Comparison of ENCODE assay signal across 18 cellular contexts in the genomic region with DNA sequence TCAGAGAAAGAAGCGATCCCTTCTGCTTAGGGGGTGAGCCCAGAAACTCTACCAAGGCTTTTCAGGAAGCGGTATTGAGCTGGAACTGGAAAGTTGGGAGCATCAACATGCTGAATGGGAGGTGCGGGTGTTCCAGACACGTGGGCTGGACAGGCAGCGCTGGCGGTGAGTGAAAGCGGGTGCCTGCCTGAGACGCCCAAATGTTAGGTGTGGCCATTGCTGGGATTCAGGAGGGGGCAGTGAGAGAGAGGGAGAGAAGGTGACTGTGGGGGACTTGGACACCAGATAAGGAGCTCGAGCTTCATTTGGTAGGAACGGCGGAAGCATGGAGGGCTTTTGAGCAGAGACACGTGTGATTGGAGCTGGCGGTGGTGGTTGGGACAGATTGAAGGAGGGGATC.
DNase-seq lines count a peak whose midpoint lies in the region; ATAC-seq and TF ChIP-seq lines count a peak whose summit lies in the region.
"Had no signal": no experiment of that assay in that cellular context is flagged by ENCODE, and none has a peak within 500 bp of the region (broad histone marks: within the 10 kb centered on the region; RNA-seq: fewer than 3 reads in every experiment).

No MANE protein-coding gene starts in this region.

- no peak for TF ChIP-seq CTCF in GM23338 (conservative IDR thresholded peaks at IDR 0.05; ENCODE audit: low read depth in 2 of 2)
- TF ChIP-seq CTCF in endodermal cell (conservative IDR thresholded peaks at IDR 0.05): no peak
- no peak for TF ChIP-seq CTCF in spleen (IDR thresholded peaks at IDR 0.05 in 8 of 11, conservative IDR thresholded peaks at IDR 0.05 in 3 of 11)
- TF ChIP-seq CTCF in mesothelial cell of epicardium (IDR thresholded peaks at IDR 0.05; ENCODE audit: unreplicated experiment): no peak

- H3K4me3 Mint-ChIP-seq in CD4-positive, alpha-beta memory T cell: peak overlapping the region in 2 of 8 donors; percentile 9 to 14
- H3K4me3 Mint-ChIP-seq in GM23338 (no peak overlapping the region), endodermal cell (no peak overlapping the region), mesothelial cell of epicardium (no peak overlapping the region)
- H3K4me3 Mint-ChIP-seq in naive thymus-derived CD4-positive, alpha-beta T cell: no peak overlapping the region
- H3K4me3 Mint-ChIP-seq: neural crest cell had no signal

- no peak overlapping the region for H3K4me3 ChIP-seq in CD4-positive, alpha-beta memory T cell (ENCODE audit: low read length in 2 of 2)
- H3K4me3 ChIP-seq in GM23338 (no peak overlapping the region), endodermal cell (ENCODE audit: low read length) (no peak overlapping the region), spleen (no peak overlapping the region)
- no peak overlapping the region for H3K4me3 ChIP-seq in naive thymus-derived CD4-positive, alpha-beta T cell (ENCODE audit: low read length)
- H3K4me3 ChIP-seq: breast epithelium, coronary artery, testis had no signal

- H4K20me1 ChIP-seq in GM23338 (replicated peaks; ENCODE audit: insufficient read depth): no peaks in the 10 kb centered on the region

- H3K9me3 ChIP-seq in CD4-positive, alpha-beta memory T cell (ENCODE audit: control insufficient read depth in 1 of 2, low read length in 2 of 2): no peaks in the 10 kb centered on the region
- no peaks in the 10 kb centered on the region for H3K9me3 ChIP-seq in endodermal cell (ENCODE audit: control insufficient read depth, low read length)
- no peaks in the 10 kb centered on the region for H3K9me3 ChIP-seq in spleen
- no peaks in the 10 kb centered on the region for H3K9me3 ChIP-seq in naive thymus-derived CD4-positive, alpha-beta T cell (ENCODE audit: control insufficient read depth in 2 of 3, low read length in 3 of 3)
- H3K9me3 ChIP-seq: breast epithelium, testis had no signal

- POLR2A ChIA-PET in CD4-positive, alpha-beta memory T cell (lab: Charles Lee; ENCODE audit: partially characterized antibody): interaction anchor here (1.4 kb wide), 2 partner anchors 11 to 32 kb away, joined by 3 to 6 read pairs; no protein-coding TSS in a partner anchor
- POLR2A ChIA-PET in naive thymus-derived CD4-positive, alpha-beta T cell (lab: Charles Lee): interaction anchor here (1.0 kb wide), 1 partner anchor 14 kb away, joined by 3 read pairs; no protein-coding TSS in a partner anchor

- H3K27me3 Mint-ChIP-seq in CD4-positive, alpha-beta memory T cell: no peaks in the 10 kb centered on the region
- H3K27me3 Mint-ChIP-seq in GM23338 (ENCODE audit: insufficient read depth, low read depth, poor library complexity): peaks cover 10% of the 10 kb centered on the region
- no peaks in the 10 kb centered on the region for H3K27me3 Mint-ChIP-seq in endodermal cell (ENCODE audit: insufficient read depth)
- H3K27me3 Mint-ChIP-seq in naive thymus-derived CD4-positive, alpha-beta T cell: no peaks in the 10 kb centered on the region
- no peaks in the 10 kb centered on the region for H3K27me3 Mint-ChIP-seq in mesothelial cell of epicardium (ENCODE audit: low read depth)

- no peaks in the 10 kb centered on the region for H3K36me3 ChIP-seq in CD4-positive, alpha-beta memory T cell (ENCODE audit: insufficient read depth, low read length)
- no peaks in the 10 kb centered on the region for H3K36me3 ChIP-seq in GM23338 (ENCODE audit: insufficient read depth)
- H3K36me3 ChIP-seq in endodermal cell (ENCODE audit: control insufficient read depth, insufficient read depth, low read length): no peaks in the 10 kb centered on the region
- H3K36me3 ChIP-seq in spleen: peaks cover 0 to 14% (median 0%) of the 10 kb centered on the region in 6 donors
- H3K36me3 ChIP-seq in naive thymus-derived CD4-positive, alpha-beta T cell (ENCODE audit: control insufficient read depth in 2 of 3, insufficient read depth in 3 of 3, low read length in 3 of 3): no peaks in the 10 kb centered on the region
- H3K36me3 ChIP-seq: breast epithelium had no signal

- no peaks in the 10 kb centered on the region for H3K9me2 ChIP-seq in GM23338 (ENCODE audit: insufficient read depth)

- H3K4me1 Mint-ChIP-seq in CD4-positive, alpha-beta memory T cell: peaks cover 25 to 43% (median 36%) of the 10 kb centered on the region in 4 donors
- H3K4me1 Mint-ChIP-seq in GM23338 (peaks cover 29% of the 10 kb centered on the region), endodermal cell (peaks cover 10% of the 10 kb centered on the region), mesothelial cell of epicardium (peaks cover 15% of the 10 kb centered on the region)
- peaks cover 22 to 53% (median 31%) of the 10 kb centered on the region in 7 donors for H3K4me1 Mint-ChIP-seq in naive thymus-derived CD4-positive, alpha-beta T cell

- H3K4me1 ChIP-seq in CD4-positive, alpha-beta memory T cell (ENCODE audit: insufficient read depth, low read length): peaks cover 41% of the 10 kb centered on the region
- peaks cover 23% of the 10 kb centered on the region for H3K4me1 ChIP-seq in GM23338 (ENCODE audit: insufficient read depth)
- no peaks in the 10 kb centered on the region for H3K4me1 ChIP-seq in endodermal cell (ENCODE audit: control insufficient read depth, insufficient read depth, low read length)
- H3K4me1 ChIP-seq in spleen: peaks cover 31 to 67% (median 53%) of the 10 kb centered on the region in 6 donors
- peaks cover 11 to 45% of the 10 kb centered on the region in 2 donors for H3K4me1 ChIP-seq in naive thymus-derived CD4-positive, alpha-beta T cell (ENCODE audit: control insufficient read depth in 2 of 2, insufficient read depth in 2 of 2, low read length in 2 of 2)

- H3K4me2 ChIP-seq in GM23338: no peak overlapping the region

- intact Hi-C loops in CD4-positive, alpha-beta memory T cell (cut with micrococcal nuclease): no loop called here
- intact Hi-C loops in spleen (cut with DNase I; ENCODE audit: low total_unique reads): no loop called here
- intact Hi-C loops in naive thymus-derived CD4-positive, alpha-beta T cell (cut with micrococcal nuclease): loop anchor here (5.0 to 10.0 kb wide), 2 partner anchors 214 to 216 kb away; partner anchors contain the start of gene TMEM242 (in 2 of the 2)

- H3K79me2 ChIP-seq in GM23338 (replicated peaks; ENCODE audit: insufficient read depth): no peaks in the 10 kb centered on the region

- no peak for DNase-seq in CD4-positive, alpha-beta memory T cell
- no peak for DNase-seq in GM23338 (ENCODE audit: low spot score)
- DNase-seq in endodermal cell: peak; percentile 22
- no peak for DNase-seq in spleen
- no peak for DNase-seq in NK-92 treated with Interleukin-12 subunit alpha and Interleukin-12 subunit beta, amount 100 ng/mL, for 24 hours (lab: John Stamatoyannopoulos, UW)
- no peak for DNase-seq in naive thymus-derived CD4-positive, alpha-beta T cell
- DNase-seq in mesothelial cell of epicardium (ENCODE audit: low spot score in 2 of 2, unreplicated experiment in 2 of 2): no peak
- DNase-seq: activated CD4-positive, alpha-beta T cell treated with anti-CD3 and anti-CD28 coated beads for 1 hour; left colon; NCI-H187; NCI-H774; posterior cingulate gyrus; Right ventricle myocardium superior; testis had no signal

- H3K36me3 Mint-ChIP-seq in CD4-positive, alpha-beta memory T cell: peaks cover 3 to 6% of the 10 kb centered on the region in 2 donors
- H3K36me3 Mint-ChIP-seq in GM23338 (ENCODE audit: low read depth) (peaks cover 6% of the 10 kb centered on the region; the same call in 2 of the 3 replicates), endodermal cell (ENCODE audit: low read depth) (peaks cover 2% of the 10 kb centered on the region), mesothelial cell of epicardium (peaks cover 3% of the 10 kb centered on the region)
- peaks cover 0 to 32% (median 0%) of the 10 kb centered on the region in 5 donors for H3K36me3 Mint-ChIP-seq in naive thymus-derived CD4-positive, alpha-beta T cell

- H3F3A ChIP-seq in GM23338 (replicated peaks; ENCODE audit: low read depth): no peaks in the 10 kb centered on the region

- CTCF ChIA-PET in CD4-positive, alpha-beta memory T cell (lab: Charles Lee; ENCODE audit: partially characterized antibody): no interaction called here
- CTCF ChIA-PET in naive thymus-derived CD4-positive, alpha-beta T cell (lab: Charles Lee): no interaction called here

- H2AFZ ChIP-seq in GM23338: no peak overlapping the region

- H3K27ac ChIP-seq in CD4-positive, alpha-beta memory T cell (ENCODE audit: low read depth, low read length): no peak overlapping the region
- H3K27ac ChIP-seq in GM23338 (ENCODE audit: low read depth) (no peak overlapping the region), endodermal cell (ENCODE audit: low read depth, low read length) (no peak overlapping the region), spleen (peak overlapping the region in 6 of 8 donors; percentile 3 to 75 (median 48))
- H3K27ac ChIP-seq in naive thymus-derived CD4-positive, alpha-beta T cell (ENCODE audit: low read depth, low read length): no peak overlapping the region
- H3K27ac ChIP-seq: breast epithelium, coronary artery, testis had no signal

- no peak for ATAC-seq in GM23338
- ATAC-seq in naive thymus-derived CD4-positive, alpha-beta T cell: no peak
- ATAC-seq: sciatic nerve had no signal

- H3K9me3 Mint-ChIP-seq in CD4-positive, alpha-beta memory T cell: peaks cover 0 to 2% (median 0%) of the 10 kb centered on the region in 8 donors
- H3K9me3 Mint-ChIP-seq in GM23338: no peaks in the 10 kb centered on the region; the same call in 2 of the 3 replicates
- H3K9me3 Mint-ChIP-seq in endodermal cell: no peaks in the 10 kb centered on the region
- peaks cover 0 to 2% (median 0%) of the 10 kb centered on the region in 11 donors for H3K9me3 Mint-ChIP-seq in naive thymus-derived CD4-positive, alpha-beta T cell
- H3K9me3 Mint-ChIP-seq in mesothelial cell of epicardium: no peaks in the 10 kb centered on the region
- H3K9me3 Mint-ChIP-seq: neural crest cell had no signal

- H3K27ac Mint-ChIP-seq in CD4-positive, alpha-beta memory T cell: peak overlapping the region in 5 of 7 donors; percentile 54 to 87 (median 81)
- 0 out of 2 replicates have a peak overlapping the region, but pooled peaks have one; percentile 1 for H3K27ac Mint-ChIP-seq in GM23338
- H3K27ac Mint-ChIP-seq in endodermal cell: peak overlapping the region; percentile 4
- H3K27ac Mint-ChIP-seq in naive thymus-derived CD4-positive, alpha-beta T cell: peak overlapping the region in 4 of 9 donors; percentile 20 to 74 (median 42)
- no peak overlapping the region for H3K27ac Mint-ChIP-seq in mesothelial cell of epicardium

- no peak overlapping the region for H3K9ac ChIP-seq in endodermal cell (ENCODE audit: extremely low read depth, low read length, poor library complexity, severe bottlenecking)

- TF ChIP-seq POLR2A in spleen (IDR thresholded peaks at IDR 0.05): no peak

- 90 to 93% methylated on average over 9 to 13 of the region's 13 CpGs for WGBS in endodermal cell (ENCODE audit: insufficient coverage in 1 of 2, insufficient read length in 1 of 2), 2 experiments
- 89 to 97% (median 90%) methylated on average over 13 of the region's 13 CpGs for WGBS in spleen, 5 donors

- no peaks in the 10 kb centered on the region for H3K27me3 ChIP-seq in CD4-positive, alpha-beta memory T cell (ENCODE audit: insufficient read depth, low read length)
- no peaks in the 10 kb centered on the region for H3K27me3 ChIP-seq in GM23338 (ENCODE audit: insufficient read depth)
- no peaks in the 10 kb centered on the region for H3K27me3 ChIP-seq in endodermal cell (ENCODE audit: control insufficient read depth, insufficient read depth, low read length, poor library complexity, severe bottlenecking)
- no peaks in the 10 kb centered on the region for H3K27me3 ChIP-seq in spleen (replicated peaks in 1 of 7)
- H3K27me3 ChIP-seq in naive thymus-derived CD4-positive, alpha-beta T cell (ENCODE audit: control insufficient read depth in 2 of 2, insufficient read depth in 2 of 2, low read length in 2 of 2): no peaks in the 10 kb centered on the region
- H3K27me3 ChIP-seq: breast epithelium, testis had no signal

Comparison
In these comparisons a context has a peak if more than half of its experiments do, and no peak if none do; other contexts are left out.
1. H3K27ac ChIP-seq: peak in spleen (6 of 8); none in CD4-positive, alpha-beta memory T cell (single experiment), GM23338 (single experiment), endodermal cell (single experiment) and naive thymus-derived CD4-positive, alpha-beta T cell (single experiment).
2. intact Hi-C loops: an anchor here in naive thymus-derived CD4-positive, alpha-beta T cell (5.0 to 10.0 kb wide); none called in CD4-positive, alpha-beta memory T cell and spleen.